23 cellular contexts compared by ENCODE assay signal in genomic region chr17:36645358-36645757, GRCh38. TPM values are rescaled to one million over a fixed set of nuclear protein-coding genes. Genes with fewer than 3 reads are reported as not detected.
DNase-seq lines count a peak whose midpoint lies in the region; ATAC-seq, FAIRE-seq and TF ChIP-seq lines count a peak whose summit lies in the region.
"Had no signal": no experiment of that assay in that cellular context is flagged by ENCODE, and none has a peak within 500 bp of the region (broad histone marks: within the 10 kb centered on the region; RNA-seq: fewer than 3 reads in every experiment).

No MANE protein-coding gene starts in this region.

- H3K36me3 ChIP-seq in HEK293 (ENCODE audit: control insufficient read depth in 2 of 2, insufficient read depth in 1 of 2, low read length in 2 of 2) (no peaks in the 10 kb centered on the region), K562 (ENCODE audit: control insufficient read depth, insufficient read depth, low read length) (no peaks in the 10 kb centered on the region)
- H3K36me3 ChIP-seq: BE2C had no signal

- intact Hi-C loops in K562 (cut with micrococcal nuclease), result no loop called here

- no CpG with 5 or more reads among the region's 2 CpGs for WGBS in K562 (ENCODE audit: insufficient coverage, low coverage, missing lambda C conversion rate)

- in situ Hi-C loops in K562 (cut with MboI), result no loop called here

- no peaks in the 10 kb centered on the region for H3K79me2 ChIP-seq in K562 (ENCODE audit: control insufficient read depth, insufficient read depth, low read length)

- H3K4me1 ChIP-seq in HEK293 (ENCODE audit: control insufficient read depth, insufficient read depth, low read length), result peaks cover 6% of the 10 kb centered on the region
- peaks cover 0 to 10% of the 10 kb centered on the region in 2 experiments; a peak in 2 of 5 replicates for H3K4me1 ChIP-seq in K562 (replicated peaks in 1 of 2; ENCODE audit: control insufficient read depth in 2 of 2, insufficient read depth in 2 of 2, low read length in 2 of 2)

- no peak overlapping the region for H2AFZ ChIP-seq in K562 (ENCODE audit: low read depth, low read length)

- CTCF ChIA-PET in HEK293 (lab: Yijun Ruan, JAX), result interaction anchor here (0.6 to 0.7 kb wide), 2 partner anchors 20 kb away, joined by 3 read pairs; no protein-coding TSS in a partner anchor
- CTCF ChIA-PET in K562 (lab: Yijun Ruan, JAX; ENCODE audit: low intra/inter-chr PET ratio), result no interaction called here

- no TSS peak for BruUV-seq in K562 (replicated peaks; lab: Mats Ljungman, UMichigan)

- H4K20me1 ChIP-seq in K562 (replicated peaks; ENCODE audit: control insufficient read depth, insufficient read depth, low read length), result 0 out of 2 replicates have a peak, but pooled peaks cover 12% of the 10 kb centered on the region

- H3K4me3 ChIP-seq in HEK293 (ENCODE audit: low read depth, low read length) (no peak overlapping the region), K562 (no peak overlapping the region)
- H3K4me3 ChIP-seq: GM12878 had no signal

- H3K9me1 ChIP-seq in K562 (ENCODE audit: control insufficient read depth, insufficient read depth, low read length), result no peaks in the 10 kb centered on the region

- ATAC-seq in K562 (no peak), HG02938 (IDR thresholded peaks at IDR 0.05; ENCODE audit: unreplicated experiment) (no peak)
- ATAC-seq in stimulated activated naive CD8-positive, alpha-beta T cell treated with anti-CD3 and anti-CD28 coated beads, Interleukin-15, Interleukin-2, amounts not matched to agents 100 U/mL and 50 U/mL, for 24 hours, result no peak
- ATAC-seq: GM12878 had no signal

- POLR2A ChIA-PET in HEK293 (lab: Yijun Ruan, JAX) (no interaction called here), K562 (lab: Yijun Ruan, JAX) (no interaction called here)

- no peak for TF ChIP-seq POLR2A in K562 (conservative IDR thresholded peaks at IDR 0.05)

- H3K27me3 ChIP-seq in K562 (ENCODE audit: control insufficient read depth in 2 of 2, insufficient read depth in 2 of 2, low read length in 2 of 2), result peaks cover 40 to 74% of the 10 kb centered on the region in 2 experiments
- H3K27me3 ChIP-seq: BE2C had no signal

- H3K27ac ChIP-seq in HEK293 (ENCODE audit: extremely low read depth, low read depth, low read length) (no peak overlapping the region), K562 (ENCODE audit: extremely low read depth, low read depth, low read length) (no peak overlapping the region)

- H3K9me3 ChIP-seq in HEK293 (ENCODE audit: control insufficient read depth, insufficient read depth, low read depth, low read length) (no peaks in the 10 kb centered on the region), K562 (replicated peaks; ENCODE audit: control insufficient read depth, insufficient read depth, low read depth, low read length) (no peaks in the 10 kb centered on the region)
- H3K9me3 ChIP-seq: BE2C had no signal

- TF ChIP-seq EP300 in K562 (IDR thresholded peaks at IDR 0.05; ENCODE audit: low read length), result no peak

- no peak overlapping the region for H3K9ac ChIP-seq in K562 (ENCODE audit: insufficient read depth in 1 of 2, low read depth in 2 of 2, low read length in 2 of 2)

- DNase-seq in NCI-H2227 treated with DMSO at 0.1 percent for 48 hours (lab: John Stamatoyannopoulos, UW), result peak; percentile 43
- no peak for DNase-seq in K562 (ENCODE audit: extremely low read depth in 1 of 4, low spot score in 3 of 4)
- DNase-seq in stimulated activated naive CD8-positive, alpha-beta T cell treated with anti-CD3 and anti-CD28 coated beads, Interleukin-15, Interleukin-2, amounts not matched to agents 100 U/mL and 50 U/mL, for 24 hours, result no peak
- no peak for DNase-seq in NCI-H748 treated with DMSO at 0.1 percent for 48 hours (lab: John Stamatoyannopoulos, UW)
- DNase-seq in NCI-H1694 (lab: John Stamatoyannopoulos, UW), result no peak
- DNase-seq: ACHN; BE2C; C1 segment of cervical spinal cord; CD4-positive, CD25-positive, alpha-beta regulatory T cell; CD8-positive, alpha-beta memory T cell; COR-L47; DMS 273 treated with DMSO at 0.1 percent for 48 hours; DMS53; DND-41; EL; H9; IMR-90 had no signal

- TF ChIP-seq CTCF in HEK293 (tag by site-specific recombination; IDR thresholded peaks at IDR 0.05) (no peak), K562 (IDR thresholded peaks at IDR 0.05 in 2 of 3, conservative IDR thresholded peaks at IDR 0.05 in 1 of 3; ENCODE audit: insufficient read depth in 2 of 3, low read depth in 1 of 3, low read length in 3 of 3) (no peak)

- no peak for FAIRE-seq in K562 (lab: Jason Lieb, UNC)
- FAIRE-seq: A204.1, GM12878, H1, HTR-8/SVneo had no signal

- no peak for TF ChIP-seq RAD21 in K562 (CRISPR knock-in tag; conservative IDR thresholded peaks at IDR 0.05 in 1 of 2, IDR thresholded peaks at IDR 0.05 in 1 of 2)

- H3K4me2 ChIP-seq in K562 (ENCODE audit: insufficient read depth, low read length), result no peak overlapping the region

TF ChIP-seq in HEK293, 187 proteins besides CTCF, POLR2A, EP300 and RAD21 (continues in another document):
- TF ChIP-seq ZNF311 (tag by site-specific recombination; IDR thresholded peaks at IDR 0.05; ENCODE audit: borderline replicate concordance) (no peak), ZNF596 (tag by site-specific recombination; IDR thresholded peaks at IDR 0.05) (no peak), SETDB1 (IDR thresholded peaks at IDR 0.05; ENCODE audit: insufficient read length, low read length) (no peak), ZNF133 (tag by site-specific recombination; IDR thresholded peaks at IDR 0.05) (no peak)

TF ChIP-seq in K562, 482 proteins besides CTCF, POLR2A, EP300 and RAD21 (continues in another document):
- TF ChIP-seq NFYB (IDR thresholded peaks at IDR 0.05; ENCODE audit: extremely low read depth, insufficient read length) (no peak), HBP1 (CRISPR knock-in tag; IDR thresholded peaks at IDR 0.05) (no peak), SMAD2 (IDR thresholded peaks at IDR 0.05; ENCODE audit: low read depth, low read length) (no peak), BCL6 (CRISPR knock-in tag; IDR thresholded peaks at IDR 0.05) (no peak)
- TF ChIP-seq, protein P1, sequence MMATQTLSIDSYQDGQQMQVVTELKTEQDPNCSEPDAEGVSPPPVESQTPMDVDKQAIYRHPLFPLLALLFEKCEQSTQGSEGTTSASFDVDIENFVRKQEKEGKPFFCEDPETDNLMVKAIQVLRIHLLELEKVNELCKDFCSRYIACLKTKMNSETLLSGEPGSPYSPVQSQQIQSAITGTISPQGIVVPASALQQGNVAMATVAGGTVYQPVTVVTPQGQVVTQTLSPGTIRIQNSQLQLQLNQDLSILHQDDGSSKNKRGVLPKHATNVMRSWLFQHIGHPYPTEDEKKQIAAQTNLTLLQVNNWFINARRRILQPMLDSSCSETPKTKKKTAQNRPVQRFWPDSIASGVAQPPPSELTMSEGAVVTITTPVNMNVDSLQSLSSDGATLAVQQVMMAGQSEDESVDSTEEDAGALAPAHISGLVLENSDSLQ (IDR thresholded peaks at IDR 0.05), result 0 out of 2 replicates have a peak, but pooled peaks have one; percentile 34

RNA-seq across cellular contexts. Expression of gene MRM1, which starts 44.0 kb away (rescaled TPM):
- total RNA-seq in K562 (2011; cell fraction: chromatin; rRNA removed; ENCODE audit: low replicate concordance), result 7.6 and 26.8 TPM in 2 replicates
- 26.1 and 30.4 TPM in 2 replicates for total RNA-seq in K562 (2011; cell fraction: nucleolus; rRNA removed)
- 18.8 and 22.1 TPM in 2 replicates for total RNA-seq in K562 (2011; cell fraction: nucleoplasm; rRNA removed)
- total RNA-seq in K562 (2014; rRNA removed) (26.1 and 30.5 TPM in 2 replicates), K562 (2014; rRNA removed; fragmentation: Illumina TruSeq; extraction: Trizol) (9.8 and 12.8 TPM in 2 replicates), K562 (2015; rRNA removed; fragmentation: Illumina TruSeq; extraction: Trizol) (21.5 and 22.7 TPM in 2 replicates), K562 (2021) (28.1 and 28.4 TPM in 2 replicates)
- polyA plus RNA-seq in K562 (2011; rRNA removed) (10.7 and 14.1 TPM in 2 replicates), K562 (2014; fragmentation: Illumina TruSeq; extraction: Trizol) (22.2 and 27.0 TPM in 2 replicates), K562 (2014; fragmentation: Nextera tagmentation; extraction: Ambion mirVana) (1 to 10 TPM in 1 of 2 experiments, under 1 TPM in 1; 0.61 to 1.4 TPM), K562 (2014; rRNA removed) (27.1 and 27.2 TPM in 2 replicates)
- 11.7 and 37.1 TPM in 2 replicates for polyA plus RNA-seq in K562 (2011; cell fraction: cytosol; rRNA removed)
- 10.4 and 25.5 TPM in 2 replicates for polyA plus RNA-seq in K562 (2011; cell fraction: nucleus; rRNA removed)
- 9.7 and 20.2 TPM in 2 replicates for polyA plus RNA-seq in K562 (2012)
- 3.2 and 6.3 TPM in 2 replicates for polyA minus RNA-seq in K562 (2011; rRNA and poly(A)+ RNA removed)
- polyA minus RNA-seq in K562 (2011; cell fraction: cytosol; rRNA and poly(A)+ RNA removed), result 13.0 and 14.2 TPM in 2 replicates
- 10.3 and 12.9 TPM in 2 replicates for polyA minus RNA-seq in K562 (2011; cell fraction: nucleus; rRNA and poly(A)+ RNA removed)

RNA-seq across cellular contexts. Expression of gene DHRS11, which starts 53.7 kb away (rescaled TPM):
- total RNA-seq in K562 (2011; cell fraction: chromatin; rRNA removed; ENCODE audit: low replicate concordance), result 92.9 and 198 TPM in 2 replicates
- total RNA-seq in K562 (2011; cell fraction: nucleolus; rRNA removed), result 118 and 119 TPM in 2 replicates
- 123 and 139 TPM in 2 replicates for total RNA-seq in K562 (2011; cell fraction: nucleoplasm; rRNA removed)
- total RNA-seq in K562 (2014; rRNA removed) (59.8 and 75.7 TPM in 2 replicates), K562 (2014; rRNA removed; fragmentation: Illumina TruSeq; extraction: Trizol) (38.3 and 49.7 TPM in 2 replicates), K562 (2015; rRNA removed; fragmentation: Illumina TruSeq; extraction: Trizol) (43.9 and 45.1 TPM in 2 replicates), K562 (2021) (66.2 and 68.2 TPM in 2 replicates)
- polyA plus RNA-seq in K562 (2011; rRNA removed) (62.7 and 85.1 TPM in 2 replicates), K562 (2014; fragmentation: Illumina TruSeq; extraction: Trizol) (99.3 and 123 TPM in 2 replicates), K562 (2014; fragmentation: Nextera tagmentation; extraction: Ambion mirVana) (10 to 100 TPM; 15.2 to 23.0 TPM), K562 (2014; rRNA removed) (87.3 and 100 TPM in 2 replicates)
- polyA plus RNA-seq in K562 (2011; cell fraction: cytosol; rRNA removed), result 78.5 and 144 TPM in 2 replicates
- polyA plus RNA-seq in K562 (2011; cell fraction: nucleus; rRNA removed), result 97.1 and 183 TPM in 2 replicates
- 64.9 and 69.7 TPM in 2 replicates for polyA plus RNA-seq in K562 (2012)
- 30.9 and 70.0 TPM in 2 replicates for polyA minus RNA-seq in K562 (2011; rRNA and poly(A)+ RNA removed)
- 31.7 and 48.1 TPM in 2 replicates for polyA minus RNA-seq in K562 (2011; cell fraction: cytosol; rRNA and poly(A)+ RNA removed)
- polyA minus RNA-seq in K562 (2011; cell fraction: nucleus; rRNA and poly(A)+ RNA removed), result 20.8 and 30.8 TPM in 2 replicates

Comparison
In these comparisons a context has a peak if more than half of its experiments do, and no peak if none do; other contexts are left out.
1. Of the 44 proteins assayed by ChIP-seq in both K562 and HEK293: peak only in K562: none; only in HEK293: PRDM10 and ZNF398; in both: none; in neither: 42.